In the genomic region with DNA sequence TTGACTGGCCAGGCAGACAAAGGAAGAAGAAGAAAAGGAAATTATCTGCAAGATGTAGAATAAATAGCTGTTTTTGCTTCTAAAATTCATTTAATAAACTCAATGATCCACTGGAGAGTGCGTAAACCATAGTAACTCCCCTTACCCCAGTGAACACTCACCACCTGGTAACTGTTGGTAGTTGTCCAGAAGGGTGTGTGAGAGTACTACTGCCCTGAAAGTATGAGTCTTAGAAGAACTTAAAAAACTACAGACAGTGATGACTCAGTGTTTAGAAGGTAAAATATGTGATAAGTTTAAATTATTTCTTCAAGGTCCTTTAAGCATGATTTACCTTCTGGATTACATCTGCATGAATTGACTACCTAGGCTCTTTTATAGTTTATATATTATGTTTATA, we compare ENCODE assay signal across 1 cellular context.
TF ChIP-seq lines count a peak whose summit lies in the region.

No MANE protein-coding gene starts in this region.

TF ChIP-seq in HCT116, 20 proteins besides CTCF, POLR2A, EP300 and RAD21 (continued from another document):
- TF ChIP-seq, protein P1, sequence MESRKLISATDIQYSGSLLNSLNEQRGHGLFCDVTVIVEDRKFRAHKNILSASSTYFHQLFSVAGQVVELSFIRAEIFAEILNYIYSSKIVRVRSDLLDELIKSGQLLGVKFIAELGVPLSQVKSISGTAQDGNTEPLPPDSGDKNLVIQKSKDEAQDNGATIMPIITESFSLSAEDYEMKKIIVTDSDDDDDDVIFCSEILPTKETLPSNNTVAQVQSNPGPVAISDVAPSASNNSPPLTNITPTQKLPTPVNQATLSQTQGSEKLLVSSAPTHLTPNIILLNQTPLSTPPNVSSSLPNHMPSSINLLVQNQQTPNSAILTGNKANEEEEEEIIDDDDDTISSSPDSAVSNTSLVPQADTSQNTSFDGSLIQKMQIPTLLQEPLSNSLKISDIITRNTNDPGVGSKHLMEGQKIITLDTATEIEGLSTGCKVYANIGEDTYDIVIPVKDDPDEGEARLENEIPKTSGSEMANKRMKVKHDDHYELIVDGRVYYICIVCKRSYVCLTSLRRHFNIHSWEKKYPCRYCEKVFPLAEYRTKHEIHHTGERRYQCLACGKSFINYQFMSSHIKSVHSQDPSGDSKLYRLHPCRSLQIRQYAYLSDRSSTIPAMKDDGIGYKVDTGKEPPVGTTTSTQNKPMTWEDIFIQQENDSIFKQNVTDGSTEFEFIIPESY (IDR thresholded peaks at IDR 0.05; ENCODE audit: extremely low read depth, insufficient replicate concordance, low read length): no peak
- TF ChIP-seq FOSL1 (IDR thresholded peaks at IDR 0.05; ENCODE audit: low read depth): no peak
- no peak for TF ChIP-seq YY1 (IDR thresholded peaks at IDR 0.05; ENCODE audit: extremely low read depth, insufficient replicate concordance, low read depth, low read length)
- no peak for TF ChIP-seq CBX3 (IDR thresholded peaks at IDR 0.05; ENCODE audit: low read depth)
- no peak for TF ChIP-seq SIN3A (IDR thresholded peaks at IDR 0.05; ENCODE audit: low read depth)
